16 cellular contexts compared by ENCODE assay signal in genomic region chr19:49120868-49121267, GRCh38. TPM values are rescaled to one million over a fixed set of nuclear protein-coding genes. Genes with fewer than 3 reads are reported as not detected.
DNase-seq lines count a peak whose midpoint lies in the region; ATAC-seq and TF ChIP-seq lines count a peak whose summit lies in the region.
"Had no signal": no experiment of that assay in that cellular context is flagged by ENCODE, and none has a peak within 500 bp of the region (broad histone marks: within the 10 kb centered on the region; RNA-seq: fewer than 3 reads in every experiment).

No MANE protein-coding gene starts in this region.

- no peak for ATAC-seq in central memory CD8-positive, alpha-beta T cell (replicated peaks; ENCODE audit: extremely low read depth, poor library complexity, severe bottlenecking)

- peaks cover 22% of the 10 kb centered on the region for H3K4me1 Mint-ChIP-seq in activated CD4-positive, alpha-beta T cell treated with anti-CD3 and anti-CD28 coated beads, Interleukin-2, amount 10 ng/mL, durations not matched to agents 7 days and 5 days
- H3K4me1 Mint-ChIP-seq in central memory CD8-positive, alpha-beta T cell: peaks cover 30% of the 10 kb centered on the region

- peaks cover 16% of the 10 kb centered on the region for H3K27me3 Mint-ChIP-seq in activated CD4-positive, alpha-beta T cell treated with anti-CD3 and anti-CD28 coated beads, Interleukin-2, amount 10 ng/mL, durations not matched to agents 7 days and 5 days
- H3K27me3 Mint-ChIP-seq in central memory CD8-positive, alpha-beta T cell: no peaks in the 10 kb centered on the region

- no peak overlapping the region for H2BK120ac ChIP-seq in neuronal stem cell (ENCODE audit: low read depth, low read length)

- H2AFZ ChIP-seq in neuronal stem cell (ENCODE audit: low read length): no peak overlapping the region
- H2AFZ ChIP-seq in PC-9: no peak overlapping the region

- peaks cover 3% of the 10 kb centered on the region; the same call in 1 of the 2 replicates for H4K20me1 ChIP-seq in PC-9 (ENCODE audit: insufficient read depth)

- H3K4me2 ChIP-seq in neuronal stem cell (ENCODE audit: insufficient read depth, low read length, poor library complexity, severe bottlenecking) (no peak overlapping the region), PC-9 (no peak overlapping the region)

- no TSS peak for BruUV-seq in PC-9 (replicated peaks; lab: Mats Ljungman, UMichigan)

- H3K9me3 Mint-ChIP-seq in activated CD4-positive, alpha-beta T cell treated with anti-CD3 and anti-CD28 coated beads, Interleukin-2, amount 10 ng/mL, durations not matched to agents 7 days and 5 days: no peaks in the 10 kb centered on the region
- no peaks in the 10 kb centered on the region for H3K9me3 Mint-ChIP-seq in central memory CD8-positive, alpha-beta T cell

- no peaks in the 10 kb centered on the region for H3K36me3 ChIP-seq in neuronal stem cell (replicated peaks in 1 of 2; ENCODE audit: control insufficient read depth in 2 of 2, insufficient read depth in 2 of 2, low read length in 2 of 2)
- no peaks in the 10 kb centered on the region for H3K36me3 ChIP-seq in PC-9 (ENCODE audit: low read depth)

- no peaks in the 10 kb centered on the region for H3K9me3 ChIP-seq in neuronal stem cell (replicated peaks in 1 of 2; ENCODE audit: control insufficient read depth in 2 of 2, insufficient read depth in 1 of 2, low read depth in 1 of 2, low read length in 2 of 2)
- H3K9me3 ChIP-seq in PC-9 (ENCODE audit: insufficient read depth, low read depth): no peaks in the 10 kb centered on the region

- peak overlapping the region; percentile 62 for H3K4me3 Mint-ChIP-seq in activated CD4-positive, alpha-beta T cell treated with anti-CD3 and anti-CD28 coated beads, Interleukin-2, amount 10 ng/mL, durations not matched to agents 7 days and 5 days
- H3K4me3 Mint-ChIP-seq in central memory CD8-positive, alpha-beta T cell: peak overlapping the region; percentile 78

- H3K27me3 ChIP-seq in neuronal stem cell (ENCODE audit: control insufficient read depth in 3 of 3, insufficient read depth in 3 of 3, low read depth in 1 of 3, low read length in 3 of 3) (peaks cover 10 to 33% (median 28%) of the 10 kb centered on the region in 3 experiments), PC-9 (ENCODE audit: insufficient read depth, low read depth) (peaks cover 13% of the 10 kb centered on the region)

- no peak overlapping the region for H3K23ac ChIP-seq in neuronal stem cell (ENCODE audit: low read depth, low read length, poor library complexity)

- peak overlapping the region; percentile 74 for H2AK5ac ChIP-seq in neuronal stem cell (ENCODE audit: low read depth, low read length)

- no peaks in the 10 kb centered on the region for H3K79me2 ChIP-seq in PC-9 (ENCODE audit: low read depth)

- H3K4me1 ChIP-seq in neuronal stem cell (ENCODE audit: control insufficient read depth in 2 of 2, insufficient read depth in 1 of 2, low read depth in 1 of 2, low read length in 2 of 2): peaks cover 4 to 6% of the 10 kb centered on the region in 2 donors
- peaks cover 15% of the 10 kb centered on the region; the same call in 1 of the 2 replicates for H3K4me1 ChIP-seq in PC-9 (replicated peaks; ENCODE audit: insufficient read depth)

- no peak for DNase-seq in activated CD4-positive, alpha-beta T cell treated with anti-CD3 and anti-CD28 coated beads, Interleukin-2, amount 10 ng/mL, durations not matched to agents 7 days and 5 days
- no peak for DNase-seq in activated CD4-positive, alpha-beta T cell treated with anti-CD3 and anti-CD28 coated beads, Interleukin-2, amount 50 U/mL, for 4 hours
- DNase-seq in NAMALWA (ENCODE audit: low spot score): peak; percentile 49
- DNase-seq in central memory CD8-positive, alpha-beta T cell (ENCODE audit: low spot score in 2 of 2): no peak
- DNase-seq in neuronal stem cell (ENCODE audit: low spot score): no peak
- no peak for DNase-seq in head of caudate nucleus
- DNase-seq in COR-L47 (lab: John Stamatoyannopoulos, UW): no peak
- no peak for DNase-seq in PC-9
- DNase-seq: ACHN; effector CD4-positive, alpha-beta T cell; Kasumi-1; mesenchymal stem cell; NK-92 treated with Interleukin-12 subunit alpha and Interleukin-12 subunit beta, amount 100 ng/mL, for 24 hours; posterior cingulate gyrus; SIG-M5 had no signal

- no peaks in the 10 kb centered on the region for H3K36me3 Mint-ChIP-seq in activated CD4-positive, alpha-beta T cell treated with anti-CD3 and anti-CD28 coated beads, Interleukin-2, amount 10 ng/mL, durations not matched to agents 7 days and 5 days (ENCODE audit: low read depth)
- H3K36me3 Mint-ChIP-seq in central memory CD8-positive, alpha-beta T cell (ENCODE audit: insufficient read depth): peaks cover 12% of the 10 kb centered on the region

- no peak overlapping the region for H2BK5ac ChIP-seq in neuronal stem cell (ENCODE audit: low read length)

- no CpG with 5 or more reads among the region's 2 CpGs for WGBS in neuronal stem cell (ENCODE audit: extremely low coverage in 2 of 2, insufficient read length in 2 of 2, insufficient replicate concordance in 1 of 2), 2 donors

- H3F3A ChIP-seq in PC-9 (ENCODE audit: insufficient read depth, low read depth): peaks cover 23% of the 10 kb centered on the region

- no peak overlapping the region for H2BK15ac ChIP-seq in neuronal stem cell (ENCODE audit: low read length)

- H3K4ac ChIP-seq in neuronal stem cell (ENCODE audit: low read length): no peak overlapping the region

- H4K8ac ChIP-seq in neuronal stem cell (ENCODE audit: low read depth, low read length): no peak overlapping the region

- H3K9ac ChIP-seq in neuronal stem cell (ENCODE audit: low read depth, low read length, poor library complexity): no peak overlapping the region

- H3K14ac ChIP-seq in neuronal stem cell (ENCODE audit: low read length): no peak overlapping the region

- H3K27ac Mint-ChIP-seq in activated CD4-positive, alpha-beta T cell treated with anti-CD3 and anti-CD28 coated beads, Interleukin-2, amount 10 ng/mL, durations not matched to agents 7 days and 5 days: no peak overlapping the region
- H3K27ac Mint-ChIP-seq in central memory CD8-positive, alpha-beta T cell (ENCODE audit: low read depth): peak overlapping the region; percentile 54

- intact Hi-C loops in head of caudate nucleus (cut with DNase I) (no loop called here), PC-9 (cut with micrococcal nuclease; ENCODE audit: unreplicated experiment) (no loop called here)

- no peak overlapping the region for H3K27ac ChIP-seq in neuronal stem cell (replicated peaks; ENCODE audit: low read length)
- H3K27ac ChIP-seq in PC-9: no peak overlapping the region

- no peaks in the 10 kb centered on the region for H3K9me2 ChIP-seq in PC-9 (ENCODE audit: insufficient read depth)

- H3K18ac ChIP-seq in neuronal stem cell (ENCODE audit: low read length): no peak overlapping the region

- TF ChIP-seq CTCF in PC-9 (conservative IDR thresholded peaks at IDR 0.05): no peak

- no peak overlapping the region for H2BK12ac ChIP-seq in neuronal stem cell (ENCODE audit: low read length)

- POLR2A ChIA-PET in activated CD4-positive, alpha-beta T cell treated with anti-CD3 and anti-CD28 coated beads, Interleukin-2, amount 10 ng/mL, durations not matched to agents 7 days and 5 days (lab: Charles Lee): no interaction called here
- POLR2A ChIA-PET in PC-9 (lab: Charles Lee; ENCODE audit: unreplicated experiment): interaction anchor here (0.7 kb wide), 1 partner anchor 425 kb away, joined by 7 read pairs; the partner anchor contains the start of gene FUT2

- H4K91ac ChIP-seq in neuronal stem cell (ENCODE audit: low read depth, low read length, poor library complexity): no peak overlapping the region

- CTCF ChIA-PET in activated CD4-positive, alpha-beta T cell treated with anti-CD3 and anti-CD28 coated beads, Interleukin-2, amount 10 ng/mL, durations not matched to agents 7 days and 5 days (lab: Charles Lee): interaction anchor here (0.6 to 2.1 kb wide), 6 partner anchors 11 to 948 kb away, joined by 3 to 6 read pairs (median 4); partner anchors contain the start of gene RUVBL2
- CTCF ChIA-PET in PC-9 (lab: Charles Lee): no interaction called here

- H3K4me3 ChIP-seq in neuronal stem cell (ENCODE audit: low read length in 2 of 2) (no peak overlapping the region), PC-9 (no peak overlapping the region)

- peaks cover 3% of the 10 kb centered on the region for H3K79me1 ChIP-seq in neuronal stem cell (ENCODE audit: low read depth, low read length)

RNA-seq across cellular contexts. Expression of gene PPFIA3, which starts 1.5 kb away (rescaled TPM):
- total RNA-seq in activated CD4-positive, alpha-beta T cell treated with anti-CD3 and anti-CD28 coated beads, Interleukin-2, amount 10 ng/mL, durations not matched to agents 7 days and 5 days: 1 to 10 TPM; 1.6 TPM
- polyA plus RNA-seq in neuronal stem cell (2013, experiment 1 of 2): 10.5 TPM
- 10.8 TPM for polyA plus RNA-seq in neuronal stem cell (2013, experiment 2 of 2)
- 8.3 and 10.1 TPM in 2 replicates for total RNA-seq in PC-9 (2021)

RNA-seq across cellular contexts. Expression of gene C19orf73, which starts 1.9 kb away (rescaled TPM):
- total RNA-seq in activated CD4-positive, alpha-beta T cell treated with anti-CD3 and anti-CD28 coated beads, Interleukin-2, amount 10 ng/mL, durations not matched to agents 7 days and 5 days: 1 to 10 TPM; 1.0 to 1.3 TPM
- polyA plus RNA-seq in neuronal stem cell (2013, experiment 1 of 2): 1.1 TPM
- polyA plus RNA-seq in neuronal stem cell (2013, experiment 2 of 2): 1.3 TPM
- 1.5 and 3.0 TPM in 2 replicates for total RNA-seq in PC-9 (2021)
- total RNA-seq: fibroblast of villous mesenchyme had no signal

RNA-seq across cellular contexts. Expression of gene LIN7B, which starts 6.7 kb away (rescaled TPM):
- 1 to 10 TPM; 5.6 TPM for total RNA-seq in activated CD4-positive, alpha-beta T cell treated with anti-CD3 and anti-CD28 coated beads, Interleukin-2, amount 10 ng/mL, durations not matched to agents 7 days and 5 days
- polyA plus RNA-seq in neuronal stem cell (2013, experiment 1 of 2): 3.6 TPM
- polyA plus RNA-seq in neuronal stem cell (2013, experiment 2 of 2): 3.0 TPM
- total RNA-seq in PC-9 (2021): 6.5 and 7.0 TPM in 2 replicates

RNA-seq across cellular contexts. Expression of gene HRC, which starts 34.3 kb away (rescaled TPM):
- total RNA-seq in activated CD4-positive, alpha-beta T cell treated with anti-CD3 and anti-CD28 coated beads, Interleukin-2, amount 10 ng/mL, durations not matched to agents 7 days and 5 days: not detected
- polyA plus RNA-seq in neuronal stem cell (2013, experiment 1 of 2): 0.66 TPM
- polyA plus RNA-seq in neuronal stem cell (2013, experiment 2 of 2): 0.76 TPM
- 0.50 TPM in 1 of 2 replicates, not detected in the other for total RNA-seq in PC-9 (2021)

RNA-seq across cellular contexts. Expression of gene SNRNP70, which starts 35.6 kb away (rescaled TPM):
- total RNA-seq in activated CD4-positive, alpha-beta T cell treated with anti-CD3 and anti-CD28 coated beads, Interleukin-2, amount 10 ng/mL, durations not matched to agents 7 days and 5 days: 100 to 1,000 TPM; 234 to 249 TPM
- polyA plus RNA-seq in neuronal stem cell (2013, experiment 1 of 2): 356 TPM
- 365 TPM for polyA plus RNA-seq in neuronal stem cell (2013, experiment 2 of 2)
- 151 and 199 TPM in 2 replicates for total RNA-seq in PC-9 (2021)
